ENCODE assay signal across 10 cellular contexts in genomic region chr19:53549354-53549753, GRCh38. TPM values are rescaled to one million over a fixed set of nuclear protein-coding genes. Genes with fewer than 3 reads are reported as not detected.
A peak's percentile ranks its signal among the peaks of the same experiment; 100 is the strongest.
DNase-seq lines count a peak whose midpoint lies in the region; ATAC-seq and TF ChIP-seq lines count a peak whose summit lies in the region.
"Had no signal": no experiment of that assay in that cellular context is flagged by ENCODE, and none has a peak within 500 bp of the region (broad histone marks: within the 10 kb centered on the region; RNA-seq: fewer than 3 reads in every experiment).

No MANE protein-coding gene starts in this region.

- H3K9ac ChIP-seq in GM23248: peak overlapping the region; percentile 75

- H3K36me3 Mint-ChIP-seq in brain: peaks cover 31% of the 10 kb centered on the region

- ATAC-seq in HG03432 (IDR thresholded peaks at IDR 0.05; ENCODE audit: unreplicated experiment): no peak

- H3K36me3 ChIP-seq in GM23248 (ENCODE audit: low read depth): no peaks in the 10 kb centered on the region
- no peaks in the 10 kb centered on the region for H3K36me3 ChIP-seq in testis (ENCODE audit: low read depth, missing control alignments)

- H3K27me3 Mint-ChIP-seq in brain: no peaks in the 10 kb centered on the region

- peaks cover 55% of the 10 kb centered on the region for H3K4me1 ChIP-seq in GM23248 (ENCODE audit: insufficient read depth)
- H3K4me1 ChIP-seq in testis: no peaks in the 10 kb centered on the region

- no peaks in the 10 kb centered on the region for H3K9me3 Mint-ChIP-seq in brain

- H3K27me3 ChIP-seq in GM23248 (replicated peaks; ENCODE audit: insufficient read depth) (no peaks in the 10 kb centered on the region), layer of hippocampus (ENCODE audit: control insufficient read depth, insufficient read depth, low read length) (no peaks in the 10 kb centered on the region), testis (no peaks in the 10 kb centered on the region)

- H3F3A ChIP-seq in GM23248 (ENCODE audit: insufficient read depth): peaks cover 46% of the 10 kb centered on the region

- peak overlapping the region; percentile 93 for H3K27ac ChIP-seq in GM23248
- peak overlapping the region; percentile 13 for H3K27ac ChIP-seq in layer of hippocampus (ENCODE audit: low read depth, low read length)
- peak overlapping the region; percentile 18 to 67 for H3K27ac ChIP-seq in testis

- no peaks in the 10 kb centered on the region for H3K9me3 ChIP-seq in GM23248 (ENCODE audit: low read depth)
- no peaks in the 10 kb centered on the region for H3K9me3 ChIP-seq in testis

- DNase-seq in GM23248 (peak; percentile 89), testis (no peak), SHP77 (lab: John Stamatoyannopoulos, UW) (no peak), iPS-NIHi7 (ENCODE audit: extremely low spot score) (no peak)
- DNase-seq: activated CD4-positive, alpha-beta T cell treated with anti-CD3 and anti-CD28 coated beads, Interleukin-2, amount 50 U/mL, for 1 hour; amniotic stem cell; NCI-H2107 had no signal

- no peaks in the 10 kb centered on the region for H4K20me1 ChIP-seq in GM23248 (ENCODE audit: insufficient read depth)

- no peak for TF ChIP-seq POLR2A in testis (IDR thresholded peaks at IDR 0.05)

- peak overlapping the region in 4 of 5 experiments; percentile 16 to 87 (median 73) for H3K27ac Mint-ChIP-seq in brain

- H3K4me1 Mint-ChIP-seq in brain: peaks cover 32% of the 10 kb centered on the region

- H3K79me2 ChIP-seq in GM23248 (ENCODE audit: insufficient read depth): peaks cover 71% of the 10 kb centered on the region

- 26 to 37% methylated on average over 3 of the region's 3 CpGs for WGBS in GM23248 (ENCODE audit: low coverage in 1 of 2, low lambda C conversion rate in 2 of 2, missing lambda C conversion rate in 2 of 2), 2 experiments
- WGBS in testis, 2 donors: 50% methylated on average over 3 of the region's 3 CpGs

- H3K9me2 ChIP-seq in GM23248 (ENCODE audit: insufficient read depth): no peaks in the 10 kb centered on the region

- intact Hi-C loops in testis (cut with DNase I; ENCODE audit: low total_unique reads): no loop called here

- H3K4me2 ChIP-seq in GM23248 (ENCODE audit: unreplicated experiment): peak overlapping the region; percentile 60

- peak overlapping the region; percentile 19; the same call in 1 of the 2 replicates for H2AFZ ChIP-seq in GM23248

- H3K4me3 ChIP-seq in GM23248 (peak overlapping the region; percentile 41), testis (no peak overlapping the region)

- TF ChIP-seq CTCF in brain (conservative IDR thresholded peaks at IDR 0.05) (no peak), testis (IDR thresholded peaks at IDR 0.05) (no peak)

- H3K4me3 Mint-ChIP-seq in brain: peak overlapping the region in 2 of 5 experiments; percentile 21 to 62

- in situ Hi-C loops in GM23248 (cut with MboI): no loop called here

RNA-seq across cellular contexts. Expression of gene ZNF331, which starts 11.4 kb away (rescaled TPM):
- 12.0 and 13.9 TPM in 2 replicates for total RNA-seq in GM23248 (2014; rRNA removed; shearing (Covaris generic))
- 15.7 and 17.0 TPM in 2 replicates for polyA plus RNA-seq in GM23248 (2016; fragmentation: Nextera tagmentation; extraction: Ambion mirVana)
- polyA plus RNA-seq in brain (ENCODE audit: insufficient read depth, low read depth, low replicate concordance): 6.3 TPM
- total RNA-seq in testis: 10 to 100 TPM; 31.4 to 36.5 TPM
- 26.5 TPM for polyA plus RNA-seq in testis (ENCODE audit: insufficient read depth, low read depth, low replicate concordance)

Comparison
In these comparisons a context has a peak if more than half of its experiments do, and no peak if none do; other contexts are left out.
1. H3K27ac ChIP-seq: peak in every context shown above with its lines; median percentile 93 in GM23248; 42 in testis; 13 in layer of hippocampus.